ENCODE assay signal across 14 cellular contexts in the genomic region with DNA sequence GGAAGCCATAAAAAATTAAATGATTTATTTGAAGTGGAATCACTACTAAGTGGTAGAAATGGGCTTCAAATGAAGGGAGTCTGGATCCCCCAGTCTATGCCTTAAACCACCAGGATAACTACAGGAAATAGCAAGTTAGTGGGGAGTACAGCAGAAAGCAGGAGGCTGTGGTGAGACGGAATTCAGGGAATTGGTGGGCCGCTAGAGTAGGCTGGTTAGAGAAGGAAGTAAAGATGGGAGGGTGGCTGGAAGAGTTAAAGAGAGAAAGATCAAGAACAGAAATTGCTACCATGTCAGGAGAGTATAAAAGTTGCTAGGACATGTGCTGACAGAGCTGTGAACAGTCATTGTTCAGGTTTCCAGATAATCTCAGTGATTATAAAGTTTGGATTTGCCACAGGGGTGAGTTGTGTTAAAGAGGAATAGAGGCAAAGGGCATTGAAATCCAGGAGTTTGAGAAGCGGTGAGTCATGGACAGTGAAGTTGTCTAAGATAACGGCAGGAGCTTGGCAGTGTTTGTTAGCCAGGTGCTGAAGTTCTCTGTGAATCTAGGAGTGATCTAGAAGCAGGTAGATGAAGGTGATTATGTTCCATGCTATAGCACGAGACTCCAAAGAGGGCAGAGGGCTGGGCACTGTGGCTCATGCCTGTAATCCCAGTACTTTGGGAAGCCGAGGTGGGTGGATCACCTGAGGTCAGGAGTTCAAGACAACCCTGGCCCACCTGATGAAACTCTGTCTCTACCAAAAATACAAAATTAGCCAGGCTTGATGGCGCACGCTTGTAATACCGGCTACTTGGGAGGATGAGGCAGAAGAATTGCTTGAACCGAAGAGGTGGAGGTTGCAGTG. TPM values are rescaled to one million over a fixed set of nuclear protein-coding genes. Genes with fewer than 3 reads are reported as not detected.
A peak's percentile ranks its signal among the peaks of the same experiment; 100 is the strongest.
DNase-seq lines count a peak whose midpoint lies in the region; ATAC-seq, FAIRE-seq and TF ChIP-seq lines count a peak whose summit lies in the region.
"Had no signal": no experiment of that assay in that cellular context is flagged by ENCODE, and none has a peak within 500 bp of the region (broad histone marks: within the 10 kb centered on the region; RNA-seq: fewer than 3 reads in every experiment).

No MANE protein-coding gene starts in this region.

- TF ChIP-seq CTCF in HEK293 (tag by site-specific recombination; IDR thresholded peaks at IDR 0.05) (no peak), foreskin keratinocyte (conservative IDR thresholded peaks at IDR 0.05) (no peak), pancreas (IDR thresholded peaks at IDR 0.05) (no peak)

- 67 to 69% methylated on average over 10 of the region's 10 CpGs for WGBS in pancreas, 2 donors

- H3K4me3 Mint-ChIP-seq in activated T-helper 1 cell treated with anti-CD3 and anti-CD28 coated beads, Interleukin-12 subunit alpha, Interleukin-12 subunit beta, Interleukin-2, Interleukin-4 antibody, amounts not matched to agents 30 ng/mL and 10 ng/mL and 1 ng/mL, durations not matched to agents 14 hours and 24 hours and 36 hours, result no peak overlapping the region
- H3K4me3 Mint-ChIP-seq: B cell had no signal

- CTCF ChIA-PET in HEK293 (lab: Yijun Ruan, JAX), result interaction anchor here (0.8 to 6.7 kb wide), 8 partner anchors 10 to 162 kb away, joined by 3 to 47 read pairs (median 4); a partner anchor contains a TSS

- ATAC-seq in foreskin keratinocyte (peak; percentile 71), pancreas (peak; percentile 67 to 77 (median 72)), HG02840 (IDR thresholded peaks at IDR 0.05; ENCODE audit: low FRiP score, unreplicated experiment) (no peak)

- H3K9me3 ChIP-seq in HEK293 (ENCODE audit: control insufficient read depth, insufficient read depth, low read depth, low read length) (no peaks in the 10 kb centered on the region), pancreas (no peaks in the 10 kb centered on the region)
- H3K9me3 ChIP-seq: MG63 had no signal

- H3K9me3 Mint-ChIP-seq in activated T-helper 1 cell treated with anti-CD3 and anti-CD28 coated beads, Interleukin-12 subunit alpha, Interleukin-12 subunit beta, Interleukin-2, Interleukin-4 antibody, amounts not matched to agents 30 ng/mL and 10 ng/mL and 1 ng/mL, durations not matched to agents 14 hours and 24 hours and 36 hours, result no peaks in the 10 kb centered on the region

- intact Hi-C loops in activated T-helper 1 cell treated with anti-CD3 and anti-CD28 coated beads, Interleukin-12 subunit alpha, Interleukin-12 subunit beta, Interleukin-2, Interleukin-4 antibody, amounts not matched to agents 30 ng/mL and 10 ng/mL and 1 ng/mL, durations not matched to agents 14 hours and 24 hours and 36 hours (cut with micrococcal nuclease), result loop anchor here (1.0 kb wide), 1 partner anchor 12 kb away; no protein-coding TSS in a partner anchor
- intact Hi-C loops in pancreas (cut with DNase I), result no loop called here

- peaks cover 41% of the 10 kb centered on the region for H3K4me1 Mint-ChIP-seq in activated T-helper 1 cell treated with anti-CD3 and anti-CD28 coated beads, Interleukin-12 subunit alpha, Interleukin-12 subunit beta, Interleukin-2, Interleukin-4 antibody, amounts not matched to agents 30 ng/mL and 10 ng/mL and 1 ng/mL, durations not matched to agents 14 hours and 24 hours and 36 hours (ENCODE audit: low read depth)
- H3K4me1 Mint-ChIP-seq: B cell had no signal

- FAIRE-seq in pancreas (lab: Jason Lieb, UNC), result no peak

- no peak overlapping the region for H3K27ac ChIP-seq in HEK293 (ENCODE audit: extremely low read depth, low read depth, low read length)
- H3K27ac ChIP-seq in foreskin keratinocyte, result peak overlapping the region; percentile 98
- H3K27ac ChIP-seq in pancreas, result peak overlapping the region; percentile 36 to 95 (median 67)
- H3K27ac ChIP-seq: parathyroid adenoma, SK-N-MC had no signal

- peak overlapping the region; percentile 36 for H3K27ac Mint-ChIP-seq in activated T-helper 1 cell treated with anti-CD3 and anti-CD28 coated beads, Interleukin-12 subunit alpha, Interleukin-12 subunit beta, Interleukin-2, Interleukin-4 antibody, amounts not matched to agents 30 ng/mL and 10 ng/mL and 1 ng/mL, durations not matched to agents 14 hours and 24 hours and 36 hours
- H3K27ac Mint-ChIP-seq: B cell had no signal

- no peaks in the 10 kb centered on the region for H3K36me3 ChIP-seq in HEK293 (ENCODE audit: control insufficient read depth in 2 of 2, insufficient read depth in 1 of 2, low read length in 2 of 2)
- H3K36me3 ChIP-seq in pancreas, result no peaks in the 10 kb centered on the region
- H3K36me3 ChIP-seq: MG63 had no signal

- H3K36me3 Mint-ChIP-seq in activated T-helper 1 cell treated with anti-CD3 and anti-CD28 coated beads, Interleukin-12 subunit alpha, Interleukin-12 subunit beta, Interleukin-2, Interleukin-4 antibody, amounts not matched to agents 30 ng/mL and 10 ng/mL and 1 ng/mL, durations not matched to agents 14 hours and 24 hours and 36 hours (ENCODE audit: low read depth), result peaks cover 2% of the 10 kb centered on the region

- no peak for DNase-seq in activated T-helper 1 cell treated with anti-CD3 and anti-CD28 coated beads, Interleukin-12 subunit alpha, Interleukin-12 subunit beta, Interleukin-2, Interleukin-4 antibody, amounts not matched to agents 30 ng/mL and 10 ng/mL and 1 ng/mL, durations not matched to agents 14 hours and 24 hours and 36 hours (ENCODE audit: low spot score)
- DNase-seq in foreskin keratinocyte, result peak; percentile 82 to 91
- peak in 4 of 6 donors; percentile 30 to 67 (median 51) for DNase-seq in pancreas
- no peak for DNase-seq in NCI-H128 (lab: John Stamatoyannopoulos, UW; ENCODE audit: unreplicated experiment)
- no peak for DNase-seq in NCI-H2196 treated with DMSO at 0.1 percent for 48 hours (lab: John Stamatoyannopoulos, UW; ENCODE audit: unreplicated experiment)
- DNase-seq in GM19240 (ENCODE audit: insufficient read length, low spot score), result no peak
- DNase-seq: activated CD4-positive, alpha-beta T cell treated with anti-CD3 and anti-CD28 coated beads, Interleukin-2, amount 50 U/mL, for 4 hours; MG63; NK-92 treated with Interleukin-12 subunit alpha and Interleukin-12 subunit beta, amount 100 ng/mL, for 24 hours had no signal

- H3K27me3 ChIP-seq in foreskin keratinocyte, result no peaks in the 10 kb centered on the region
- H3K27me3 ChIP-seq in pancreas, result no peaks in the 10 kb centered on the region
- H3K27me3 ChIP-seq: MG63 had no signal

- H3K4me1 ChIP-seq in HEK293 (ENCODE audit: control insufficient read depth, insufficient read depth, low read length), result peaks cover 10% of the 10 kb centered on the region
- H3K4me1 ChIP-seq in foreskin keratinocyte, result peaks cover 73% of the 10 kb centered on the region
- H3K4me1 ChIP-seq in pancreas, result peaks cover 20 to 56% (median 46%) of the 10 kb centered on the region in 3 donors
- H3K4me1 ChIP-seq: parathyroid adenoma had no signal

- H3K27me3 Mint-ChIP-seq in activated T-helper 1 cell treated with anti-CD3 and anti-CD28 coated beads, Interleukin-12 subunit alpha, Interleukin-12 subunit beta, Interleukin-2, Interleukin-4 antibody, amounts not matched to agents 30 ng/mL and 10 ng/mL and 1 ng/mL, durations not matched to agents 14 hours and 24 hours and 36 hours (ENCODE audit: insufficient read depth), result peaks cover 3% of the 10 kb centered on the region

- POLR2A ChIA-PET in HEK293 (lab: Yijun Ruan, JAX), result interaction anchor here (1.2 kb wide), 1 partner anchor 152 kb away, joined by 4 read pairs; a partner anchor contains a TSS

- no peak overlapping the region for H3K4me3 ChIP-seq in HEK293 (ENCODE audit: low read depth, low read length)
- no peak overlapping the region for H3K4me3 ChIP-seq in pancreas
- H3K4me3 ChIP-seq: MG63, SK-N-MC had no signal

TF ChIP-seq in HEK293, 187 proteins besides CTCF, POLR2A, EP300 and RAD21:
- no peak for TF ChIP-seq ZNF777 (tag by site-specific recombination; IDR thresholded peaks at IDR 0.05; ENCODE audit: borderline replicate concordance)
- TF ChIP-seq, protein P1, sequence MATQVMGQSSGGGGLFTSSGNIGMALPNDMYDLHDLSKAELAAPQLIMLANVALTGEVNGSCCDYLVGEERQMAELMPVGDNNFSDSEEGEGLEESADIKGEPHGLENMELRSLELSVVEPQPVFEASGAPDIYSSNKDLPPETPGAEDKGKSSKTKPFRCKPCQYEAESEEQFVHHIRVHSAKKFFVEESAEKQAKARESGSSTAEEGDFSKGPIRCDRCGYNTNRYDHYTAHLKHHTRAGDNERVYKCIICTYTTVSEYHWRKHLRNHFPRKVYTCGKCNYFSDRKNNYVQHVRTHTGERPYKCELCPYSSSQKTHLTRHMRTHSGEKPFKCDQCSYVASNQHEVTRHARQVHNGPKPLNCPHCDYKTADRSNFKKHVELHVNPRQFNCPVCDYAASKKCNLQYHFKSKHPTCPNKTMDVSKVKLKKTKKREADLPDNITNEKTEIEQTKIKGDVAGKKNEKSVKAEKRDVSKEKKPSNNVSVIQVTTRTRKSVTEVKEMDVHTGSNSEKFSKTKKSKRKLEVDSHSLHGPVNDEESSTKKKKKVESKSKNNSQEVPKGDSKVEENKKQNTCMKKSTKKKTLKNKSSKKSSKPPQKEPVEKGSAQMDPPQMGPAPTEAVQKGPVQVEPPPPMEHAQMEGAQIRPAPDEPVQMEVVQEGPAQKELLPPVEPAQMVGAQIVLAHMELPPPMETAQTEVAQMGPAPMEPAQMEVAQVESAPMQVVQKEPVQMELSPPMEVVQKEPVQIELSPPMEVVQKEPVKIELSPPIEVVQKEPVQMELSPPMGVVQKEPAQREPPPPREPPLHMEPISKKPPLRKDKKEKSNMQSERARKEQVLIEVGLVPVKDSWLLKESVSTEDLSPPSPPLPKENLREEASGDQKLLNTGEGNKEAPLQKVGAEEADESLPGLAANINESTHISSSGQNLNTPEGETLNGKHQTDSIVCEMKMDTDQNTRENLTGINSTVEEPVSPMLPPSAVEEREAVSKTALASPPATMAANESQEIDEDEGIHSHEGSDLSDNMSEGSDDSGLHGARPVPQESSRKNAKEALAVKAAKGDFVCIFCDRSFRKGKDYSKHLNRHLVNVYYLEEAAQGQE (tag by site-specific recombination; IDR thresholded peaks at IDR 0.05), result peak; percentile 71

RNA-seq across cellular contexts. Expression of a gene that starts 13.7 kb away (rescaled TPM):
- 9.4 and 9.6 TPM in 2 replicates for total RNA-seq in activated T-helper 1 cell treated with anti-CD3 and anti-CD28 coated beads, Interleukin-12 subunit alpha, Interleukin-12 subunit beta, Interleukin-2, Interleukin-4 antibody, amounts not matched to agents 30 ng/mL and 10 ng/mL and 1 ng/mL, durations not matched to agents 14 hours and 24 hours and 36 hours
- total RNA-seq in foreskin keratinocyte (9.7 and 10.0 TPM in 2 replicates), pancreas (10 to 100 TPM in 5 of 6 donors, 1 to 10 TPM in 1; 9.9 to 15.7 (median 11.9) TPM)
- polyA plus RNA-seq in foreskin keratinocyte (4.5 and 5.5 TPM in 2 replicates), pancreas (1 to 10 TPM; 2.6 to 8.7 TPM)

RNA-seq across cellular contexts. Expression of a gene that starts 43.4 kb away (rescaled TPM):
- total RNA-seq in activated T-helper 1 cell treated with anti-CD3 and anti-CD28 coated beads, Interleukin-12 subunit alpha, Interleukin-12 subunit beta, Interleukin-2, Interleukin-4 antibody, amounts not matched to agents 30 ng/mL and 10 ng/mL and 1 ng/mL, durations not matched to agents 14 hours and 24 hours and 36 hours, result 27.9 and 29.1 TPM in 2 replicates
- total RNA-seq in foreskin keratinocyte (16.0 and 19.8 TPM in 2 replicates), pancreas (10 to 100 TPM in 4 of 6 donors, 1 to 10 TPM in 2; 7.2 to 11.6 (median 10.7) TPM)
- polyA plus RNA-seq in foreskin keratinocyte (7.4 and 10.0 TPM in 2 replicates), pancreas (10 to 100 TPM in 1 of 2 donors, 1 to 10 TPM in 1; 6.1 to 11.4 TPM)

Comparison
In these comparisons a context has a peak if more than half of its experiments do, and no peak if none do; other contexts are left out.
1. DNase-seq: peak in foreskin keratinocyte (2 of 2) and pancreas (4 of 6); none in activated T-helper 1 cell treated with anti-CD3 and anti-CD28 coated beads, Interleukin-12 subunit alpha, Interleukin-12 subunit beta, Interleukin-2, Interleukin-4 antibody, amounts not matched to agents 30 ng/mL and 10 ng/mL and 1 ng/mL, durations not matched to agents 14 hours and 24 hours and 36 hours (single experiment), NCI-H128 (single experiment), NCI-H2196 treated with DMSO at 0.1 percent for 48 hours (single experiment) and GM19240 (single experiment).